13 cellular contexts compared by ENCODE assay signal in the genomic region with DNA sequence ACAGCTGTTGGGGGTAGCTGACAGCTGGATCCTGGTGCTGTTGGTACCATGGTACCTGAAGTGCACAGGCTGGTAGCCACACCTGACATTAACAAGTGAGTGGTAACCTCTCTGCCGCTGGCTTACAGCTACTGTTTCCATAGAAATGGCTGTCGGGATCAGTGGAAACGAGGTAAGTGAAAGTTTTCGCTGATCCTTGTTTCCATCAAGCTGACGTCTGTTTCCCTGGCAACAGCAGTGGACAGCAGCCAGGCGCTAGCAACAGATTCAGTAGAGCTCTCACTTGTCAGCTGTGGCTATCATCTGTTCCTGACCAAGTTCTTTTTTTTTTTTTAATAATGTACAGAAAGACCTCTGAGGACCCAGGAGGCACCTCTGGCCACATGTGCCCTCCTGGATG.
DNase-seq lines count a peak whose midpoint lies in the region; ATAC-seq and TF ChIP-seq lines count a peak whose summit lies in the region.
"Had no signal": no experiment of that assay in that cellular context is flagged by ENCODE, and none has a peak within 500 bp of the region (broad histone marks: within the 10 kb centered on the region; RNA-seq: fewer than 3 reads in every experiment).

No MANE protein-coding gene starts in this region.

- TF ChIP-seq CTCF in GM23338 (conservative IDR thresholded peaks at IDR 0.05; ENCODE audit: low read depth in 2 of 2) (no peak), fibroblast of pulmonary artery (IDR thresholded peaks at IDR 0.05; ENCODE audit: low read length, missing control alignments) (no peak), nephron (IDR thresholded peaks at IDR 0.05; ENCODE audit: unreplicated experiment in 3 of 3) (no peak)

- no peaks in the 10 kb centered on the region for H3K27me3 ChIP-seq in GM23338 (ENCODE audit: insufficient read depth)
- peaks cover 3% of the 10 kb centered on the region for H3K27me3 ChIP-seq in CD8-positive, alpha-beta memory T cell (ENCODE audit: insufficient read depth, low read length, poor library complexity, severe bottlenecking)

- H3K27me3 Mint-ChIP-seq in GM23338 (ENCODE audit: insufficient read depth, low read depth, poor library complexity): no peaks in the 10 kb centered on the region
- peaks cover 9% of the 10 kb centered on the region for H3K27me3 Mint-ChIP-seq in nephron (ENCODE audit: low read depth)
- peaks cover 23 to 53% of the 10 kb centered on the region in 2 donors for H3K27me3 Mint-ChIP-seq in CD8-positive, alpha-beta memory T cell

- H2AFZ ChIP-seq in GM23338: no peak overlapping the region

- H3K79me2 ChIP-seq in GM23338 (replicated peaks; ENCODE audit: insufficient read depth): no peaks in the 10 kb centered on the region

- H4K20me1 ChIP-seq in GM23338 (replicated peaks; ENCODE audit: insufficient read depth): no peaks in the 10 kb centered on the region

- H3K27ac Mint-ChIP-seq in GM23338 (no peak overlapping the region), nephron (peak overlapping the region in 2 of 3 experiments; percentile 37 to 44)
- no peak overlapping the region for H3K27ac Mint-ChIP-seq in CD8-positive, alpha-beta memory T cell
- H3K27ac Mint-ChIP-seq: activated CD8-positive, alpha-beta memory T cell treated with anti-CD3 and anti-CD28 coated beads, Interleukin-2, amount 10 ng/mL, durations not matched to agents 7 days and 5 days; activated naive CD4-positive, alpha-beta T cell treated with anti-CD3 and anti-CD28 coated beads, Interleukin-2, amount 10 ng/mL, durations not matched to agents 7 days and 5 days had no signal

- no peak overlapping the region for H3K4me2 ChIP-seq in GM23338

- no peaks in the 10 kb centered on the region for H3K9me2 ChIP-seq in GM23338 (ENCODE audit: insufficient read depth)

- DNase-seq in GM23338 (ENCODE audit: low spot score) (peak; percentile 43), NCI-H69 (lab: John Stamatoyannopoulos, UW) (peak; percentile 65), fibroblast of pulmonary artery (ENCODE audit: low read depth) (peak; percentile 18), SIG-M5 (lab: John Stamatoyannopoulos, UW) (no peak)
- DNase-seq in activated CD4-positive, alpha-beta T cell treated with anti-CD3 and anti-CD28 coated beads, Interleukin-2, amount 50 U/mL, for 48 hours: no peak
- no peak for DNase-seq in CD8-positive, alpha-beta memory T cell
- DNase-seq: activated CD8-positive, alpha-beta memory T cell treated with anti-CD3 and anti-CD28 coated beads, Interleukin-2, amount 10 ng/mL, durations not matched to agents 7 days and 5 days; activated naive CD4-positive, alpha-beta T cell treated with anti-CD3 and anti-CD28 coated beads, Interleukin-2, amount 10 ng/mL, durations not matched to agents 7 days and 5 days had no signal

- H3K27ac ChIP-seq in GM23338 (ENCODE audit: low read depth): no peak overlapping the region
- H3K27ac ChIP-seq in CD8-positive, alpha-beta memory T cell (ENCODE audit: low read depth, low read length): no peak overlapping the region
- H3K27ac ChIP-seq: HL-60, SK-N-MC, skin epidermis had no signal

- ATAC-seq in GM23338: no peak
- ATAC-seq in HG03025 (IDR thresholded peaks at IDR 0.05; ENCODE audit: low FRiP score, unreplicated experiment): no peak
- ATAC-seq: activated CD8-positive, alpha-beta memory T cell treated with anti-CD3 and anti-CD28 coated beads, Interleukin-2, amount 10 ng/mL, durations not matched to agents 7 days and 5 days had no signal

- H3K36me3 Mint-ChIP-seq in GM23338 (ENCODE audit: low read depth) (no peaks in the 10 kb centered on the region), nephron (ENCODE audit: low read depth) (no peaks in the 10 kb centered on the region)
- H3K36me3 Mint-ChIP-seq in CD8-positive, alpha-beta memory T cell: no peaks in the 10 kb centered on the region
- H3K36me3 Mint-ChIP-seq: activated CD8-positive, alpha-beta memory T cell treated with anti-CD3 and anti-CD28 coated beads, Interleukin-2, amount 10 ng/mL, durations not matched to agents 7 days and 5 days; activated naive CD4-positive, alpha-beta T cell treated with anti-CD3 and anti-CD28 coated beads, Interleukin-2, amount 10 ng/mL, durations not matched to agents 7 days and 5 days had no signal

- CTCF ChIA-PET in CD8-positive, alpha-beta memory T cell (lab: Charles Lee): interaction anchor here (1.6 kb wide), 1 partner anchor 10 kb away, joined by 3 read pairs; no protein-coding TSS in a partner anchor

- no peaks in the 10 kb centered on the region for H3K9me3 Mint-ChIP-seq in GM23338
- no peaks in the 10 kb centered on the region for H3K9me3 Mint-ChIP-seq in nephron
- no peaks in the 10 kb centered on the region for H3K9me3 Mint-ChIP-seq in CD8-positive, alpha-beta memory T cell
- H3K9me3 Mint-ChIP-seq: activated naive CD4-positive, alpha-beta T cell treated with anti-CD3 and anti-CD28 coated beads, Interleukin-2, amount 10 ng/mL, durations not matched to agents 7 days and 5 days had no signal

- no peaks in the 10 kb centered on the region for H3K4me1 Mint-ChIP-seq in GM23338
- H3K4me1 Mint-ChIP-seq in nephron: peaks cover 42% of the 10 kb centered on the region
- no peaks in the 10 kb centered on the region for H3K4me1 Mint-ChIP-seq in CD8-positive, alpha-beta memory T cell
- H3K4me1 Mint-ChIP-seq: activated CD8-positive, alpha-beta memory T cell treated with anti-CD3 and anti-CD28 coated beads, Interleukin-2, amount 10 ng/mL, durations not matched to agents 7 days and 5 days; activated naive CD4-positive, alpha-beta T cell treated with anti-CD3 and anti-CD28 coated beads, Interleukin-2, amount 10 ng/mL, durations not matched to agents 7 days and 5 days had no signal

- no peaks in the 10 kb centered on the region for H3K36me3 ChIP-seq in GM23338 (ENCODE audit: insufficient read depth)
- H3K36me3 ChIP-seq in CD8-positive, alpha-beta memory T cell (ENCODE audit: insufficient read depth, low read length): no peaks in the 10 kb centered on the region

- no peaks in the 10 kb centered on the region for H3K9me3 ChIP-seq in CD8-positive, alpha-beta memory T cell (ENCODE audit: low read length)

- H3F3A ChIP-seq in GM23338 (replicated peaks; ENCODE audit: low read depth): no peaks in the 10 kb centered on the region

- 0 out of 2 replicates have a peak, but pooled peaks cover 3% of the 10 kb centered on the region for H3K4me1 ChIP-seq in GM23338 (ENCODE audit: insufficient read depth)
- no peaks in the 10 kb centered on the region for H3K4me1 ChIP-seq in CD8-positive, alpha-beta memory T cell (ENCODE audit: insufficient read depth, low read length)

- no peak overlapping the region for H3K4me3 Mint-ChIP-seq in GM23338
- no peak overlapping the region for H3K4me3 Mint-ChIP-seq in nephron
- no peak overlapping the region for H3K4me3 Mint-ChIP-seq in CD8-positive, alpha-beta memory T cell
- H3K4me3 Mint-ChIP-seq: activated CD8-positive, alpha-beta memory T cell treated with anti-CD3 and anti-CD28 coated beads, Interleukin-2, amount 10 ng/mL, durations not matched to agents 7 days and 5 days; activated naive CD4-positive, alpha-beta T cell treated with anti-CD3 and anti-CD28 coated beads, Interleukin-2, amount 10 ng/mL, durations not matched to agents 7 days and 5 days had no signal

- POLR2A ChIA-PET in CD8-positive, alpha-beta memory T cell (lab: Charles Lee): no interaction called here

- H3K4me3 ChIP-seq in GM23338 (no peak overlapping the region), fibroblast of pulmonary artery (replicated peaks; ENCODE audit: low read depth, low read length) (no peak overlapping the region)
- H3K4me3 ChIP-seq in CD8-positive, alpha-beta memory T cell (ENCODE audit: low read length): no peak overlapping the region
- H3K4me3 ChIP-seq: SK-N-MC, skin epidermis had no signal

TF ChIP-seq in GM23338, 12 proteins besides CTCF, POLR2A, EP300 and RAD21 (continues in another document):
- TF ChIP-seq ZNF331 (CRISPR knock-in tag; IDR thresholded peaks at IDR 0.05; ENCODE audit: low read depth) (no peak), NANOG (IDR thresholded peaks at IDR 0.05; ENCODE audit: borderline replicate concordance) (no peak), JUNB (IDR thresholded peaks at IDR 0.05; ENCODE audit: unreplicated experiment) (no peak), EZH2 (IDR thresholded peaks at IDR 0.05; ENCODE audit: low read depth, unreplicated experiment) (no peak), POLR2AphosphoS5 (IDR thresholded peaks at IDR 0.05; ENCODE audit: low read depth) (no peak), ZNF114 (CRISPR knock-in tag; IDR thresholded peaks at IDR 0.05) (no peak), CREB1 (CRISPR knock-in tag; IDR thresholded peaks at IDR 0.05; ENCODE audit: low read depth) (no peak)

Comparison
In these comparisons a context has a peak if more than half of its experiments do, and no peak if none do; other contexts are left out.
1. DNase-seq: peak in GM23338 (single experiment), NCI-H69 (single experiment) and fibroblast of pulmonary artery (single experiment); none in activated CD4-positive, alpha-beta T cell treated with anti-CD3 and anti-CD28 coated beads, Interleukin-2, amount 50 U/mL, for 48 hours (0 of 2), CD8-positive, alpha-beta memory T cell (0 of 5) and SIG-M5 (single experiment).
2. H3K27ac Mint-ChIP-seq: peak in nephron (2 of 3); none in GM23338 (single experiment) and CD8-positive, alpha-beta memory T cell (0 of 8).